8 cellular contexts compared by ENCODE assay signal in the genomic region with DNA sequence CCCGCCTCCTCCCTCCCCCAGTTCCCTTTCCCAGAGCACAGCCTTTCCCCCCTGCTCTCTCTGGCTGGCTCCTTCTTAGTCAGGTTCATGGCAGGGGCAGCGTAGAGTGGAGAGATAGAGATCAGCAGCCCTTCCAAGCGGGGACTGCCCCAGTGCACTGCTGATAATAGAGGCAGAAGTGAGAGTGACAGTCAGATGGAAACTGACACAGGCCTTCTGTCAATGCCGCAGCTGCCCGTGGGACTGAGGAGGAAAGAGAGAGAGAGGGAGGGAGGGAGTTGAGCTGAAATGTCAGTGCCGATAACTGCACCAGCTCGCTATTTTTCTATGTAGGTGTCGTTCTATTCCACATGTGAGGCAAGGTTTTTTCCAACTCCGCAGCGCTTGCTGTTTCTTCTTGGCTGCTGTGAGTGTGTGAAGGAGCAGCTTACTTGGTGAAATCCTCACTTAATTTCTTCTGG.
A peak's percentile ranks its signal among the peaks of the same experiment; 100 is the strongest.
DNase-seq lines count a peak whose midpoint lies in the region; ATAC-seq and TF ChIP-seq lines count a peak whose summit lies in the region.

No MANE protein-coding gene starts in this region.

- peak overlapping the region; percentile 87 for H3K27ac ChIP-seq in brain microvascular endothelial cell

- H3K36me3 Mint-ChIP-seq in activated T-helper 1 cell treated with anti-CD3 and anti-CD28 coated beads, Interleukin-12 subunit alpha, Interleukin-12 subunit beta, Interleukin-2, Interleukin-4 antibody, amounts not matched to agents 30 ng/mL and 10 ng/mL and 1 ng/mL, durations not matched to agents 14 hours and 24 hours and 36 hours (ENCODE audit: low read depth) = no peaks in the 10 kb centered on the region

- H3K4me3 Mint-ChIP-seq in activated T-helper 1 cell treated with anti-CD3 and anti-CD28 coated beads, Interleukin-12 subunit alpha, Interleukin-12 subunit beta, Interleukin-2, Interleukin-4 antibody, amounts not matched to agents 30 ng/mL and 10 ng/mL and 1 ng/mL, durations not matched to agents 14 hours and 24 hours and 36 hours = no peak overlapping the region

- no peaks in the 10 kb centered on the region for H3K27me3 Mint-ChIP-seq in activated T-helper 1 cell treated with anti-CD3 and anti-CD28 coated beads, Interleukin-12 subunit alpha, Interleukin-12 subunit beta, Interleukin-2, Interleukin-4 antibody, amounts not matched to agents 30 ng/mL and 10 ng/mL and 1 ng/mL, durations not matched to agents 14 hours and 24 hours and 36 hours (ENCODE audit: insufficient read depth)

- ATAC-seq in GM21360 (IDR thresholded peaks at IDR 0.05; ENCODE audit: unreplicated experiment) (peak; percentile 100), HG03520 (IDR thresholded peaks at IDR 0.05; ENCODE audit: unreplicated experiment) (peak; percentile 99)

- no peaks in the 10 kb centered on the region for H3K36me3 ChIP-seq in brain microvascular endothelial cell (replicated peaks)

- H3K9me3 Mint-ChIP-seq in activated T-helper 1 cell treated with anti-CD3 and anti-CD28 coated beads, Interleukin-12 subunit alpha, Interleukin-12 subunit beta, Interleukin-2, Interleukin-4 antibody, amounts not matched to agents 30 ng/mL and 10 ng/mL and 1 ng/mL, durations not matched to agents 14 hours and 24 hours and 36 hours = no peaks in the 10 kb centered on the region

- no peaks in the 10 kb centered on the region for H3K27me3 ChIP-seq in brain microvascular endothelial cell (replicated peaks)

- H3K27ac Mint-ChIP-seq in activated T-helper 1 cell treated with anti-CD3 and anti-CD28 coated beads, Interleukin-12 subunit alpha, Interleukin-12 subunit beta, Interleukin-2, Interleukin-4 antibody, amounts not matched to agents 30 ng/mL and 10 ng/mL and 1 ng/mL, durations not matched to agents 14 hours and 24 hours and 36 hours = no peak overlapping the region

- TF ChIP-seq CTCF in GM12864 (IDR thresholded peaks at IDR 0.05; ENCODE audit: low read depth, low read length, missing control alignments) (no peak), brain microvascular endothelial cell (IDR thresholded peaks at IDR 0.05; ENCODE audit: low read depth, low read length, missing control alignments) (no peak)

- H3K4me1 Mint-ChIP-seq in activated T-helper 1 cell treated with anti-CD3 and anti-CD28 coated beads, Interleukin-12 subunit alpha, Interleukin-12 subunit beta, Interleukin-2, Interleukin-4 antibody, amounts not matched to agents 30 ng/mL and 10 ng/mL and 1 ng/mL, durations not matched to agents 14 hours and 24 hours and 36 hours (ENCODE audit: low read depth) = no peaks in the 10 kb centered on the region

- intact Hi-C loops in activated T-helper 1 cell treated with anti-CD3 and anti-CD28 coated beads, Interleukin-12 subunit alpha, Interleukin-12 subunit beta, Interleukin-2, Interleukin-4 antibody, amounts not matched to agents 30 ng/mL and 10 ng/mL and 1 ng/mL, durations not matched to agents 14 hours and 24 hours and 36 hours (cut with micrococcal nuclease) = loop anchor here (5.0 kb wide), 1 partner anchor 1178 kb away; no protein-coding TSS in a partner anchor

- in situ Hi-C loops in brain microvascular endothelial cell (cut with HindIII; ENCODE audit: low pct_ligation_motif_present, low sequenced_read_pairs) = no loop called here

- H3K4me3 ChIP-seq in GM12864 (ENCODE audit: low read depth, low read length) (no peak overlapping the region; the same call in 1 of the 2 replicates), brain microvascular endothelial cell (ENCODE audit: low read depth, low read length) (peak overlapping the region; percentile 52)

- DNase-seq in GM12864 (ENCODE audit: low read depth) (peak; percentile 63), brain microvascular endothelial cell (peak; percentile 48), middle frontal gyrus (ENCODE audit: extremely low spot score, low spot score) (peak; percentile 55), NOMO-1 treated with dmso at 0.1 percent for 144 hours (lab: John Stamatoyannopoulos, UW; ENCODE audit: unreplicated experiment) (no peak), NCI-H510A treated with DMSO at 0.1 percent for 48 hours (lab: John Stamatoyannopoulos, UW) (no peak)
- no peak for DNase-seq in activated T-helper 1 cell treated with anti-CD3 and anti-CD28 coated beads, Interleukin-12 subunit alpha, Interleukin-12 subunit beta, Interleukin-2, Interleukin-4 antibody, amounts not matched to agents 30 ng/mL and 10 ng/mL and 1 ng/mL, durations not matched to agents 14 hours and 24 hours and 36 hours (ENCODE audit: low spot score)

Comparison
In these comparisons a context has a peak if more than half of its experiments do, and no peak if none do; other contexts are left out.
1. DNase-seq: peak in GM12864 (single experiment), brain microvascular endothelial cell (single experiment) and middle frontal gyrus (single experiment); none in NOMO-1 treated with dmso at 0.1 percent for 144 hours (single experiment), NCI-H510A treated with DMSO at 0.1 percent for 48 hours (single experiment) and activated T-helper 1 cell treated with anti-CD3 and anti-CD28 coated beads, Interleukin-12 subunit alpha, Interleukin-12 subunit beta, Interleukin-2, Interleukin-4 antibody, amounts not matched to agents 30 ng/mL and 10 ng/mL and 1 ng/mL, durations not matched to agents 14 hours and 24 hours and 36 hours (single experiment).